ENCODE assay signal across 34 cellular contexts in genomic region chr5:30325795-30326194, GRCh38.
"Had no signal": no experiment of that assay in that cellular context is flagged by ENCODE, and none has a peak within 500 bp of the region (broad histone marks: within the 10 kb centered on the region; RNA-seq: fewer than 3 reads in every experiment).

No MANE protein-coding gene starts in this region.

- H3K4me3 ChIP-seq: MG63 had no signal

- H3K27me3 ChIP-seq: MG63 had no signal

- H3K36me3 ChIP-seq: MG63 had no signal

- H3K9ac ChIP-seq: KMS-11 had no signal

- DNase-seq: Karpas-422, Kasumi-1, MG63, MM.1S, MV-4-11, NCI-H1048, NCI-H1092, NCI-H1092 treated with DMSO at 0.1 percent for 48 hours, NCI-H1105, NCI-H1105 treated with DMSO at 0.1 percent for 48 hours, NCI-H1417, NCI-H1417 treated with DMSO at 0.1 percent for 48 hours, NCI-H1436, NCI-H1436 treated with DMSO at 0.1 percent for 48 hours, NCI-H146, NCI-H1694, NCI-H1694 treated with DMSO at 0.1 percent for 48 hours, NCI-H187, NCI-H187 treated with DMSO at 0.1 percent for 48 hours, NCI-H1930, NCI-H2029, NCI-H2029 treated with DMSO at 0.1 percent for 48 hours, NCI-H2081, NCI-H2081 treated with DMSO at 0.1 percent for 48 hours, NCI-H2107, NCI-H2171, NCI-H2171 treated with DMSO at 0.1 percent for 48 hours, NCI-H2227 treated with DMSO at 0.1 percent for 48 hours, NCI-H226, NCI-H345, NCI-H446, NCI-H446 treated with DMSO at 0.1 percent for 48 hours, NCI-H510A had no signal

- H3K27ac ChIP-seq: KMS-11 had no signal
